8 cellular contexts compared by ENCODE assay signal in the genomic region with DNA sequence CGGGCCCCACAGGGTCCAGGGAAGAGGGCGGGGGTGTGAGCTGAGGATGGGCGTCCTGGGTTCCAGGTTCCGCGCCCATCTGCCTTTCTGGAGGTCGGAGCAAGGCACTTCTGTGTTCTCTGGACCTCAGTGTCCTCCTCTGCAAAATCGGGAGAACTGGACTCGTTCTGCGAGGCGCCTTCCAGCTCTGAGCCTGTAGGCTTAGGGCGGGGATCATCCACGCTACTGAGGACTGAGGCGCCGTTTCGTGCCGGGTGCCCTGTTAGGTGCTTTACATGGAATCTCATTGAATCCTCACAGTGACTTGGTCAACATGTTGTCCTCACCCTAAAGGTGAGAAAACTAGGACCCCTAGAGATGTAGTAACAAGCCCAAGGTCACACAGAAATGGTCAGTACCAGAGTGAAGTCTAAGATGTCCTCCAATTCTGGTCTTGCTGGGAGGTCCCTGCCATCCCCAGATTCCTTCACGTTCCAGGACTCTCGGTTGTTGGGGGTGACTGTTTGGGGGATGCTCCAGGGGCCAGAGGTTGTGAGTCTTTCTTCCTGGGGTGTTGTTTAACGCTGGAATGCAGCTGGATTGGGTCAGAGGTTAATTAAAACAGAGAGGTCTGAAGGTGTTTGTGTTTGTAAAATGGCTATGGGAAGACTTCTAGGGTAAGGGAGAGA. TPM values are rescaled to one million over a fixed set of nuclear protein-coding genes. Genes with fewer than 3 reads are reported as not detected.
A peak's percentile ranks its signal among the peaks of the same experiment; 100 is the strongest.
DNase-seq lines count a peak whose midpoint lies in the region; ATAC-seq and TF ChIP-seq lines count a peak whose summit lies in the region.

No MANE protein-coding gene starts in this region.

- H3K27me3 ChIP-seq in BLaER1 = peaks cover 30% of the 10 kb centered on the region
- H3K27me3 ChIP-seq in adrenal gland = no peaks in the 10 kb centered on the region
- no peaks in the 10 kb centered on the region for H3K27me3 ChIP-seq in skeletal muscle satellite cell (ENCODE audit: control insufficient read depth, insufficient read depth, low read length)

- H3K27ac ChIP-seq in BLaER1 (0 out of 2 replicates have a peak overlapping the region, but pooled peaks have one; percentile 52), adrenal gland (peak overlapping the region in 1 of 5 donors; percentile 40)

- H3K9ac ChIP-seq in BLaER1 = peak overlapping the region; percentile 69
- peak overlapping the region; percentile 66 for H3K9ac ChIP-seq in skeletal muscle satellite cell (ENCODE audit: low read depth, low read length)

- intact Hi-C loops in adrenal gland (cut with DNase I) = no loop called here

- H3K4me2 ChIP-seq in BLaER1 (peak overlapping the region; percentile 93), skeletal muscle satellite cell (ENCODE audit: low read length) (peak overlapping the region; percentile 96)

- peak in 4 of 7 donors; percentile 7 to 23 (median 12) for DNase-seq in adrenal gland
- no peak for DNase-seq in GOT3 (lab: John Stamatoyannopoulos, UW)
- no peak for DNase-seq in central memory CD4-positive, alpha-beta T cell

- H3K4me1 ChIP-seq in BLaER1 (peaks cover 15% of the 10 kb centered on the region), adrenal gland (replicated peaks in 1 of 2) (peaks cover 5 to 8% of the 10 kb centered on the region in 2 donors), skeletal muscle satellite cell (ENCODE audit: control insufficient read depth, insufficient read depth, low read length) (peaks cover 9% of the 10 kb centered on the region)

- H3K9me3 ChIP-seq in BLaER1 = no peaks in the 10 kb centered on the region
- no peaks in the 10 kb centered on the region for H3K9me3 ChIP-seq in adrenal gland (replicated peaks in 1 of 3)
- H3K9me3 ChIP-seq in iPS-18c (ENCODE audit: control insufficient read depth, insufficient read depth, low read length) = no peaks in the 10 kb centered on the region
- H3K9me3 ChIP-seq in skeletal muscle satellite cell (replicated peaks; ENCODE audit: low read length) = no peaks in the 10 kb centered on the region

- no peak for TF ChIP-seq POLR2A in adrenal gland (IDR thresholded peaks at IDR 0.05)

- WGBS in adrenal gland, 4 donors = 9 to 60% (median 16%) methylated on average over 3 to 19 of the region's 19 CpGs

- TF ChIP-seq CTCF in adrenal gland (IDR thresholded peaks at IDR 0.05) = no peak

- H3K4me3 ChIP-seq in BLaER1 (peak overlapping the region; percentile 78), adrenal gland (peak overlapping the region in 2 of 4 donors; percentile 38 to 90), iPS-18c (ENCODE audit: insufficient read depth, low read depth, low read length) (peak overlapping the region; percentile 76), skeletal muscle satellite cell (ENCODE audit: low read length) (peak overlapping the region; percentile 79)

- H3K36me3 ChIP-seq in BLaER1 (no peaks in the 10 kb centered on the region), adrenal gland (replicated peaks in 1 of 2) (no peaks in the 10 kb centered on the region), skeletal muscle satellite cell (ENCODE audit: insufficient read depth, low read length) (no peaks in the 10 kb centered on the region)

- no peaks in the 10 kb centered on the region for H4K20me1 ChIP-seq in BLaER1

- peak; percentile 13 for ATAC-seq in HG02642 (IDR thresholded peaks at IDR 0.05; ENCODE audit: poor library complexity, unreplicated experiment)
- ATAC-seq in GM18907 (IDR thresholded peaks at IDR 0.05; ENCODE audit: unreplicated experiment) = no peak

RNA-seq across cellular contexts. Expression of a gene that starts 0.7 kb away (rescaled TPM):
- 1 to 10 TPM in 7 of 8 donors, under 1 TPM in 1; 0.93 to 2.6 (median 1.6) TPM for total RNA-seq in adrenal gland
- under 1 TPM; 0.74 to 0.90 (median 0.88) TPM for polyA plus RNA-seq in adrenal gland
- 1.3 and 1.7 TPM in 2 replicates for total RNA-seq in skeletal muscle satellite cell (2012; rRNA removed)

Comparison
In these comparisons a context has a peak if more than half of its experiments do, and no peak if none do; other contexts are left out.
1. DNase-seq: peak in adrenal gland (4 of 7); none in GOT3 (single experiment) and central memory CD4-positive, alpha-beta T cell (single experiment).